20 cellular contexts compared by ENCODE assay signal in genomic region chr5:171823269-171823668, GRCh38. TPM values are rescaled to one million over a fixed set of nuclear protein-coding genes. Genes with fewer than 3 reads are reported as not detected.
"Had no signal": no experiment of that assay in that cellular context is flagged by ENCODE, and none has a peak within 500 bp of the region (broad histone marks: within the 10 kb centered on the region; RNA-seq: fewer than 3 reads in every experiment).

No MANE protein-coding gene starts in this region.

- H3K4me1 ChIP-seq: lower lobe of right lung, psoas muscle, right lobe of liver, upper lobe of right lung had no signal

- DNase-seq: activated CD4-positive, alpha-beta T cell treated with anti-CD3 and anti-CD28 coated beads for 4 hours; activated CD8-positive, alpha-beta memory T cell treated with anti-CD3 and anti-CD28 coated beads, Interleukin-2, amount 50 U/mL, for 48 hours; activated CD8-positive, alpha-beta T cell treated with anti-CD3 and anti-CD28 coated beads for 36 hours; activated naive CD4-positive, alpha-beta T cell treated with anti-CD3 and anti-CD28 coated beads for 36 hours; caudate nucleus; cortex of kidney; effector CD8-positive, alpha-beta T cell; hippocampal formation; lower lobe of right lung; naive thymus-derived CD8-positive, alpha-beta T cell; occipital lobe; psoas muscle; right lobe of liver; stimulated activated CD4-positive, alpha-beta T cell treated with anti-CD3 and anti-CD28 coated beads, Interleukin-2, amount 100 ng/mL, for 24 hours; stimulated activated naive B cell treated with anti-CD40 and anti-IgM and Interleukin-4, amounts not matched to agents 10 μg/mL and 1 μg/mL and 100 μg/mL, for 72 hours; substantia nigra; T-helper 1 cell; upper lobe of right lung had no signal

- ATAC-seq: activated CD8-positive, alpha-beta T cell treated with anti-CD3 and anti-CD28 coated beads for 36 hours; lower lobe of right lung; naive thymus-derived CD8-positive, alpha-beta T cell; psoas muscle; right lobe of liver; stimulated activated naive B cell treated with anti-CD40 and anti-IgM and Interleukin-4, amounts not matched to agents 10 μg/mL and 1 μg/mL and 100 μg/mL, for 72 hours; upper lobe of right lung had no signal

- H3K27ac ChIP-seq: lower lobe of right lung, psoas muscle, right lobe of liver, upper lobe of right lung had no signal

- H3K27me3 ChIP-seq: right lobe of liver, upper lobe of right lung had no signal

RNA-seq across cellular contexts. Expression of gene SMIM23, which starts 37.7 kb away (rescaled TPM):
- total RNA-seq: activated CD8-positive, alpha-beta T cell treated with anti-CD3 and anti-CD28 coated beads for 36 hours; activated naive CD4-positive, alpha-beta T cell treated with anti-CD3 and anti-CD28 coated beads for 36 hours; lower lobe of right lung; mesothelial cell of epicardium; naive thymus-derived CD8-positive, alpha-beta T cell; occipital lobe; psoas muscle; right lobe of liver; upper lobe of right lung had no signal
- polyA plus RNA-seq: adipose tissue; naive thymus-derived CD8-positive, alpha-beta T cell; psoas muscle had no signal
